Comparison of ENCODE assay signal across 21 cellular contexts in the genomic region with DNA sequence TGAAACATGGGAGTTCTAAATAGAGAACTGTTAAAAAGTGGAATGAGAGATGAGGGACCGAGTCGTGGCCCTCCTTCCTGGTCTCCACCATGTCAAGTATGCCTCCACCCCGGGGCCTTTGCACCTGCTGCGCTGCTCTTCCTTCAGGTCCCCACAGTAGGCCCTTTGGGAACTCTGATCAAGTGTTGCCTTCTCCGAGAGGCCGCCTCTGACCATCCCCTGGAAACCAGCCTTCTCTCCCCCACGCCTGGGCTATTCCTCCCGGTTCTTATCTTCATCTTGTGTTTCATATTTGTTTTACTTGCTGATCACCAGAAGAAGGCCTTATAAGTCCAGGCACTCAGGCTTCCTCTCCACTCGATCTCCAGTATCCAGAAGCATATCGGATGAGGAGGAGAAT.
"Had no signal": no experiment of that assay in that cellular context is flagged by ENCODE, and none has a peak within 500 bp of the region (broad histone marks: within the 10 kb centered on the region; RNA-seq: fewer than 3 reads in every experiment).

No MANE protein-coding gene starts in this region.

- H3K27ac Mint-ChIP-seq: memory B cell had no signal

- DNase-seq: colonic mucosa; dermis blood vessel endothelial cell; dorsolateral prefrontal cortex; effector CD4-positive, alpha-beta T cell; effector memory CD4-positive, alpha-beta T cell; erythroblast; esophagus squamous epithelium; foreskin fibroblast; foreskin melanocyte; gastrocnemius medialis; glutamatergic neuron; heart right ventricle; hippocampal formation; left cardiac atrium; left lung; left ventricle myocardium superior; lower lobe of right lung; midbrain had no signal

- H3K4me3 Mint-ChIP-seq: memory B cell had no signal

- H3K9me3 ChIP-seq: colonic mucosa, esophagus squamous epithelium, gastrocnemius medialis, heart right ventricle, left lung, lower lobe of right lung had no signal

- H3K4me1 Mint-ChIP-seq: memory B cell had no signal

- H3K27me3 ChIP-seq: colonic mucosa, dorsolateral prefrontal cortex, gastrocnemius medialis had no signal

- H3K36me3 Mint-ChIP-seq: memory B cell had no signal

- H3K36me3 ChIP-seq: colonic mucosa, esophagus squamous epithelium, gastrocnemius medialis, heart right ventricle, left lung, lower lobe of right lung had no signal

- H3K4me3 ChIP-seq: colonic mucosa, dorsolateral prefrontal cortex, esophagus squamous epithelium, gastrocnemius medialis, heart right ventricle, left lung, lower lobe of right lung had no signal

- ATAC-seq: esophagus mucosa, gastrocnemius medialis, heart right ventricle, left cardiac atrium, left lung, left ventricle myocardium superior, lower lobe of right lung had no signal

- H3K4me1 ChIP-seq: gastrocnemius medialis had no signal

- H3K27ac ChIP-seq: colonic mucosa, dorsolateral prefrontal cortex, epithelial cell of prostate, esophagus squamous epithelium, gastrocnemius medialis, heart right ventricle, left lung, lower lobe of right lung had no signal
